ENCODE assay signal across 1 cellular context in genomic region chr11:20010106-20010860, GRCh38.
TF ChIP-seq lines count a peak whose summit lies in the region.

No MANE protein-coding gene starts in this region.

TF ChIP-seq in A549, 52 proteins besides CTCF, POLR2A, EP300 and RAD21 (continued from another document):
- TF ChIP-seq REST (IDR thresholded peaks at IDR 0.05), result no peak
- no peak for TF ChIP-seq CEBPB (IDR thresholded peaks at IDR 0.05)
- TF ChIP-seq CBX2 (IDR thresholded peaks at IDR 0.05; ENCODE audit: borderline replicate concordance, low read depth), result no peak
- no peak for TF ChIP-seq PBX3 (IDR thresholded peaks at IDR 0.05)
- TF ChIP-seq TP53 (CRISPR knock-in tag; IDR thresholded peaks at IDR 0.05), result no peak
- TF ChIP-seq HOXB5 (CRISPR knock-in tag; IDR thresholded peaks at IDR 0.05), result no peak
- TF ChIP-seq RNF2 (IDR thresholded peaks at IDR 0.05; ENCODE audit: borderline replicate concordance, low read depth), result no peak
- TF ChIP-seq ZNF302 (CRISPR knock-in tag; IDR thresholded peaks at IDR 0.05), result no peak
- TF ChIP-seq NR3C1 (IDR thresholded peaks at IDR 0.05), result no peak
